21 cellular contexts compared by ENCODE assay signal in the genomic region with DNA sequence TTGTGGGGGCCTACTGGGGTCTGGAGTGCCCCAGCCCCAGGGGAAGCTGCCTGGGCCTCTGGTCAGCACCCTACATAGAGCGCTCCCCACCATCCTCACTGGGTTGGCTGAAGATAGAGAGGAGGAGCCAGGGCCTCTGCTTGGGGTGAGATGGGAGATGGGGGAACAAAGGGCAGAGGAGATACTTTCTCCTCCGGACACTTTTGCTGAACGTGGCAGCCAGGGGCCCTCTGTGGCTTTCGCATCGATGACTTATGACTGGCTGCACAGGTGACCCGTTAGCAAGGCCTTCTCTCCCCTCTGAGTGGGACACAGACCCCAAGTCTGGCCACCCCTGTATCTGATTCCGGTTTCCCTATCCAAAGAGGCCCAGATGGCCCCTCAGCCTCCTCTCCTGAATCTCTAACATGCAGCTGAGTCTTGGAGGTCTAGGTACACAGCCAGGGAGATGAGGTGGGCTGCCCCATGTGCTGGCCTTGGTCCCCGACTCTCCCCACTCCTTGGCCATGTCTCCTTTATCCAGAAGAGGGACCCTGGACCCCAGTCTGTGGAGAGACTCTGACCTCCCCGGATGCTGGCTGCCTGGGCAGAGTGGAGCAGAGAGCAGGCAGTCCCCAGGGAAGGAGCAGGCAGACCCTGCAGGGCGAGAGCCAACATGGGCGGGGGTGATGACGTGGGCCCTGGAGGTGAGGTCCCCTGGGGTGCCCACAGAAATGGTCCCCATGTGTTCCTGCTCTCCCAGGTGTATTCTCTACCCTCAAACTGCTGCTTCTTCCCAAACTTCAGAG. TPM values are rescaled to one million over a fixed set of nuclear protein-coding genes. Genes with fewer than 3 reads are reported as not detected.
DNase-seq lines count a peak whose midpoint lies in the region; ATAC-seq and TF ChIP-seq lines count a peak whose summit lies in the region.
"Had no signal": no experiment of that assay in that cellular context is flagged by ENCODE, and none has a peak within 500 bp of the region (broad histone marks: within the 10 kb centered on the region; RNA-seq: fewer than 3 reads in every experiment).

No MANE protein-coding gene starts in this region.

- H3K79me2 ChIP-seq in Karpas-422 (ENCODE audit: low read length) = no peaks in the 10 kb centered on the region

- H3K4me3 ChIP-seq in BE2C (ENCODE audit: low read depth, low read length) (no peak overlapping the region), Karpas-422 (ENCODE audit: low read length) (no peak overlapping the region), HAP-1 (no peak overlapping the region)
- H3K4me3 ChIP-seq: A549, GM23248 had no signal

- H3K36me3 Mint-ChIP-seq in CD14-positive monocyte (no peaks in the 10 kb centered on the region), glutamatergic neuron (ENCODE audit: unreplicated experiment) (no peaks in the 10 kb centered on the region)
- H3K36me3 Mint-ChIP-seq: CD4-positive, alpha-beta memory T cell; IgD-negative memory B cell had no signal

- H3K4me1 Mint-ChIP-seq in CD14-positive monocyte (no peaks in the 10 kb centered on the region), glutamatergic neuron (ENCODE audit: low read depth, unreplicated experiment) (peaks cover 19% of the 10 kb centered on the region)
- H3K4me1 Mint-ChIP-seq: B cell; CD4-positive, alpha-beta memory T cell; IgD-negative memory B cell had no signal

- H3K27ac Mint-ChIP-seq in CD14-positive monocyte (no peak overlapping the region), glutamatergic neuron (ENCODE audit: unreplicated experiment) (no peak overlapping the region)
- H3K27ac Mint-ChIP-seq: B cell; CD4-positive, alpha-beta memory T cell; IgD-negative memory B cell had no signal

- peaks cover 19% of the 10 kb centered on the region for H3K4me1 ChIP-seq in BE2C
- H3K4me1 ChIP-seq in Karpas-422 (ENCODE audit: low read length) = no peaks in the 10 kb centered on the region
- peaks cover 4% of the 10 kb centered on the region for H3K4me1 ChIP-seq in HAP-1
- H3K4me1 ChIP-seq: Caco-2 had no signal

- H3K27me3 ChIP-seq in BE2C (no peaks in the 10 kb centered on the region), Karpas-422 (ENCODE audit: low read length) (no peaks in the 10 kb centered on the region), HAP-1 (ENCODE audit: low read depth) (no peaks in the 10 kb centered on the region)

- H2AFZ ChIP-seq in Karpas-422 (ENCODE audit: low read length) = no peak overlapping the region
- H2AFZ ChIP-seq: GM23248 had no signal

- H3K9me2 ChIP-seq in Karpas-422 (replicated peaks; ENCODE audit: insufficient read depth, low read length) = no peaks in the 10 kb centered on the region

- no peak overlapping the region for H3K4me2 ChIP-seq in Karpas-422 (ENCODE audit: low read depth, low read length, poor library complexity, severe bottlenecking)
- H3K4me2 ChIP-seq: A549 had no signal

- intact Hi-C loops in CD14-positive monocyte (cut with micrococcal nuclease) = no loop called here
- intact Hi-C loops in posterior vena cava (cut with DNase I) = no loop called here

- H3K9ac ChIP-seq in Karpas-422 (ENCODE audit: low read length) = no peak overlapping the region
- H3K9ac ChIP-seq: GM23248 had no signal

- DNase-seq in BE2C (peak; percentile 70), CD14-positive monocyte (ENCODE audit: low spot score) (peak; percentile 23), glutamatergic neuron (peak; percentile 22), posterior vena cava (ENCODE audit: low spot score) (peak; percentile 66), Karpas-422 (no peak), HAP-1 (ENCODE audit: low spot score in 2 of 2) (no peak)
- DNase-seq: Caco-2; CD4-positive, alpha-beta memory T cell; DMS 273 treated with DMSO at 0.1 percent for 48 hours; DMS79 treated with DMSO at 0.1 percent for 48 hours; GM23248; MV-4-11; NCI-H1105 treated with DMSO at 0.1 percent for 48 hours; NCI-H2029 treated with DMSO at 0.1 percent for 48 hours; NCI-H524 treated with DMSO at 0.1 percent for 48 hours; PC-3; SHP77 had no signal

- no peaks in the 10 kb centered on the region for H3K9me3 ChIP-seq in BE2C
- no peaks in the 10 kb centered on the region for H3K9me3 ChIP-seq in Karpas-422 (ENCODE audit: low read length)
- H3K9me3 ChIP-seq in HAP-1 = no peaks in the 10 kb centered on the region
- H3K9me3 ChIP-seq: A549, Caco-2 had no signal

- H3K36me3 ChIP-seq in BE2C (no peaks in the 10 kb centered on the region), Karpas-422 (ENCODE audit: insufficient read depth, low read length) (no peaks in the 10 kb centered on the region), HAP-1 (replicated peaks) (no peaks in the 10 kb centered on the region)

- no peak overlapping the region for H3K4me3 Mint-ChIP-seq in CD14-positive monocyte
- no peak overlapping the region for H3K4me3 Mint-ChIP-seq in glutamatergic neuron (ENCODE audit: unreplicated experiment)
- H3K4me3 Mint-ChIP-seq: B cell; CD4-positive, alpha-beta memory T cell; IgD-negative memory B cell had no signal

- H3K27me3 Mint-ChIP-seq in CD14-positive monocyte (ENCODE audit: low read depth in 3 of 3) (peaks cover 10 to 30% (median 10%) of the 10 kb centered on the region in 3 donors), glutamatergic neuron (ENCODE audit: unreplicated experiment) (peaks cover 9% of the 10 kb centered on the region)

- no peak overlapping the region for H3K27ac ChIP-seq in Karpas-422 (ENCODE audit: low read length)
- H3K27ac ChIP-seq: A549, GM23248 had no signal

- peaks cover 0 to 10% (median 6%) of the 10 kb centered on the region in 7 donors for H3K9me3 Mint-ChIP-seq in CD14-positive monocyte
- peaks cover 5% of the 10 kb centered on the region for H3K9me3 Mint-ChIP-seq in glutamatergic neuron (ENCODE audit: unreplicated experiment)

- TF ChIP-seq CTCF in BE2C (IDR thresholded peaks at IDR 0.05; ENCODE audit: low read depth, low read length) (no peak; the same call in none of the 2 replicates), CD14-positive monocyte (IDR thresholded peaks at IDR 0.05) (no peak), glutamatergic neuron (IDR thresholded peaks at IDR 0.05; ENCODE audit: partially characterized antibody, unreplicated experiment) (no peak)

- H4K20me1 ChIP-seq in Karpas-422 (ENCODE audit: insufficient read depth, low read depth, low read length) = no peaks in the 10 kb centered on the region

- in situ Hi-C loops in HAP-1 (cut with MboI; ENCODE audit: low sequenced_read_pairs) = no loop called here

- ATAC-seq in GM21381 (IDR thresholded peaks at IDR 0.05; ENCODE audit: unreplicated experiment) = no peak
- ATAC-seq: A549, PC-3 had no signal

RNA-seq across cellular contexts. Expression of gene NECTIN1, which starts 59.3 kb away (rescaled TPM):
- 167 TPM for polyA plus RNA-seq in BE2C (2012; ENCODE audit: insufficient read depth, insufficient read length, low read depth)
- under 1 TPM; 0.53 to 0.85 TPM for polyA plus RNA-seq in CD14-positive monocyte
- 26.0 TPM for total RNA-seq in glutamatergic neuron (ENCODE audit: unreplicated experiment)
- 10 to 100 TPM; 10.6 to 11.4 TPM for total RNA-seq in posterior vena cava
- total RNA-seq in Karpas-422 (2014; rRNA removed; shearing (Covaris generic); ENCODE audit: low replicate concordance) = 0.04 TPM in 1 of 2 replicates, not detected in the other

Comparison
In these comparisons a context has a peak if more than half of its experiments do, and no peak if none do; other contexts are left out.
1. DNase-seq: peak in BE2C (single experiment), CD14-positive monocyte (single experiment), glutamatergic neuron (single experiment) and posterior vena cava (single experiment); none in Karpas-422 (single experiment) and HAP-1 (0 of 2).
2. RNA of gene NECTIN1, which starts 59.3 kb away (total RNA-seq): 26.0 TPM in glutamatergic neuron (single experiment) and 10.6 to 11.4 TPM in posterior vena cava; 0.04 TPM in Karpas-422; every median in the first group is over 10 times any median in the second.